In the genomic region with DNA sequence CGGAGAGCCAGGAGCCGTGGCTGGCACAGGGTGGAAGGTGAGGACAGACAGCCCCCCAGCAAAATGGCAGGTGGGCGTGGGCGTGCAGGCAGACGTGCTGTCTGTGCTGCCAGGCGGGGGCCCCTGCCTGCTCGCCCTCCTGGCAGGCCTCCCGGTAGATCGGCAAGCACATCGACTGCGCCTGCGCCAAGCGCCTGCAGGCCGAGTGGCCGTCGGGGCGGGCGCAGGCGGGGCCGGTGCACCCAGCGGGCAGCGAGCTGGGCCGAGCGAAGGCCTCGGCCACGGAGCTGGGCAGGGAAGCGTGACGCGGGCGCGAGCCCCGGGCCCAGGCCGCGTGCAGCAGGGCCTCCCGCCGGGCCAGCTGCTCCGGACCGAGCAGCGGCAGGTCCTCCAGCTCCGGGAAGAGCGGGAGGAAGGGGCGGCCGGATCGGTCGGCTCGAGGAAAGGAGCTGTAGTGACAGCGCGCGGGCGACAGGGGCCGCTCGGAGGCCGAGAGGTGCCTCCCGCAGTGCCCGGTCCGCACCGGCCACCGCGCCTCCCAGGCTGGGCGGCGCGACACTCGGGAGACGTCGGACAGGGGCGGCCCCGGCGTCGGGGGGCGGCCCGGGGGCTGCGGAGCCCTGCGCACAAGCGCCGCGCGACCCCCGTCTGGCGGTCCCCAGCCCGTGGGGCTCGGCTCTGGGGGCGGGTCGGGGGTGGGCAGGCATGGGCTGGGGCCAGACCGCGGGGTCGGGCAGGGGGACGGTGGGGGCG, we compare ENCODE assay signal across 2 cellular contexts.
TF ChIP-seq lines count a peak whose summit lies in the region.

No MANE protein-coding gene starts in this region.

TF ChIP-seq in HEK293, 187 proteins besides CTCF, POLR2A, EP300 and RAD21 (continued from another document and continues in another):
- TF ChIP-seq MZF1 (tag by site-specific recombination; IDR thresholded peaks at IDR 0.05; ENCODE audit: borderline replicate concordance) = peak; percentile 36; the same call in 1 of the 2 replicates
- peak; percentile 56 for TF ChIP-seq GLIS1 (tag by site-specific recombination; IDR thresholded peaks at IDR 0.05)
- TF ChIP-seq ZNF366 (tag by site-specific recombination; conservative IDR thresholded peaks at IDR 0.05) = no peak
- peak; percentile 78; the same call in 1 of the 2 replicates for TF ChIP-seq HIC1 (tag by site-specific recombination; IDR thresholded peaks at IDR 0.05)
- 0 out of 2 replicates have a peak, but pooled peaks have one; percentile 63 for TF ChIP-seq KLF9 (tag by site-specific recombination; IDR thresholded peaks at IDR 0.05; ENCODE audit: low read depth)
- TF ChIP-seq KLF1 (tag by site-specific recombination; IDR thresholded peaks at IDR 0.05) = 0 out of 2 replicates have a peak, but pooled peaks have one; percentile 31
- TF ChIP-seq ZIC2 (tag by site-specific recombination; IDR thresholded peaks at IDR 0.05) = peak; percentile 19
- peak; percentile 31; the same call in 1 of the 2 replicates for TF ChIP-seq ZNF398 (tag by site-specific recombination; IDR thresholded peaks at IDR 0.05)
- 0 out of 2 replicates have a peak, but pooled peaks have one; percentile 37 for TF ChIP-seq ZSCAN30 (tag by site-specific recombination; IDR thresholded peaks at IDR 0.05)
- 0 out of 2 replicates have a peak, but pooled peaks have one; percentile 13 for TF ChIP-seq SP3 (tag by site-specific recombination; IDR thresholded peaks at IDR 0.05)
- TF ChIP-seq ZBTB17 (tag by site-specific recombination; IDR thresholded peaks at IDR 0.05) = peak; percentile 89
- TF ChIP-seq ZBTB20 (tag by site-specific recombination; IDR thresholded peaks at IDR 0.05) = peak; percentile 56; the same call in 1 of the 2 replicates
- 0 out of 2 replicates have a peak, but pooled peaks have one; percentile 53 for TF ChIP-seq ZNF660 (tag by site-specific recombination; IDR thresholded peaks at IDR 0.05)
- TF ChIP-seq ZNF391 (tag by site-specific recombination; IDR thresholded peaks at IDR 0.05; ENCODE audit: borderline replicate concordance, low read depth) = no peak
- peak; percentile 49; the same call in 1 of the 2 replicates for TF ChIP-seq ZNF596 (tag by site-specific recombination; IDR thresholded peaks at IDR 0.05)
- TF ChIP-seq, protein P1, sequence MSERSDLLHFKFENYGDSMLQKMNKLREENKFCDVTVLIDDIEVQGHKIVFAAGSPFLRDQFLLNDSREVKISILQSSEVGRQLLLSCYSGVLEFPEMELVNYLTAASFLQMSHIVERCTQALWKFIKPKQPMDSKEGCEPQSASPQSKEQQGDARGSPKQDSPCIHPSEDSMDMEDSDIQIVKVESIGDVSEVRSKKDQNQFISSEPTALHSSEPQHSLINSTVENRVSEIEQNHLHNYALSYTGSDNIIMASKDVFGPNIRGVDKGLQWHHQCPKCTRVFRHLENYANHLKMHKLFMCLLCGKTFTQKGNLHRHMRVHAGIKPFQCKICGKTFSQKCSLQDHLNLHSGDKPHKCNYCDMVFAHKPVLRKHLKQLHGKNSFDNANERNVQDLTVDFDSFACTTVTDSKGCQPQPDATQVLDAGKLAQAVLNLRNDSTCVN (tag by site-specific recombination; optimal IDR thresholded peaks at IDR 0.05) = peak; percentile 35
- TF ChIP-seq ZNF311 (tag by site-specific recombination; IDR thresholded peaks at IDR 0.05; ENCODE audit: borderline replicate concordance) = no peak
- peak; percentile 89 for TF ChIP-seq ZFHX2 (tag by site-specific recombination; conservative IDR thresholded peaks at IDR 0.05)
- 0 out of 2 replicates have a peak, but pooled peaks have one; percentile 9 for TF ChIP-seq YY2 (tag by site-specific recombination; IDR thresholded peaks at IDR 0.05)
- TF ChIP-seq EGR2 (tag by site-specific recombination; IDR thresholded peaks at IDR 0.05; ENCODE audit: low read depth) = 0 out of 2 replicates have a peak, but pooled peaks have one; percentile 26
- TF ChIP-seq ZNF341 (tag by site-specific recombination; IDR thresholded peaks at IDR 0.05; ENCODE audit: low read depth) = peak; percentile 45; the same call in 1 of the 2 replicates
- TF ChIP-seq ZNF155 (tag by site-specific recombination; IDR thresholded peaks at IDR 0.05) = no peak
- TF ChIP-seq KLF8 (tag by site-specific recombination; IDR thresholded peaks at IDR 0.05) = peak; percentile 49; the same call in 1 of the 2 replicates
- TF ChIP-seq ZNF76 (tag by site-specific recombination; IDR thresholded peaks at IDR 0.05; ENCODE audit: borderline replicate concordance, low read depth) = 0 out of 2 replicates have a peak, but pooled peaks have one; percentile 25

TF ChIP-seq in endothelial cell of umbilical vein, 7 proteins besides CTCF, POLR2A, EP300 and RAD21 (continued from another document):
- TF ChIP-seq MAX (IDR thresholded peaks at IDR 0.05; ENCODE audit: insufficient read depth, insufficient read length) = no peak
- no peak for TF ChIP-seq JUN (IDR thresholded peaks at IDR 0.05; ENCODE audit: borderline replicate concordance, insufficient read depth, insufficient read length, low read depth)
- TF ChIP-seq GATA2 (IDR thresholded peaks at IDR 0.05; ENCODE audit: insufficient read depth, insufficient read length, low read depth, low read length) = no peak
- TF ChIP-seq MYC (IDR thresholded peaks at IDR 0.05; ENCODE audit: low read depth, low read length) = no peak
